Comparison of ENCODE assay signal across 15 cellular contexts in genomic region chr6:31332637-31333602, GRCh38. TPM values are rescaled to one million over a fixed set of nuclear protein-coding genes. Genes with fewer than 3 reads are reported as not detected.
DNase-seq lines count a peak whose midpoint lies in the region; ATAC-seq and TF ChIP-seq lines count a peak whose summit lies in the region.
"Had no signal": no experiment of that assay in that cellular context is flagged by ENCODE, and none has a peak within 500 bp of the region (broad histone marks: within the 10 kb centered on the region; RNA-seq: fewer than 3 reads in every experiment).

No MANE protein-coding gene starts in this region.

- intact Hi-C loops in left lung (cut with DNase I), result no loop called here

- H3K9me3 Mint-ChIP-seq in T-cell, result peaks cover 12 to 42% (median 17%) of the 10 kb centered on the region in 3 donors
- peaks cover 32 to 35% of the 10 kb centered on the region in 2 donors for H3K9me3 Mint-ChIP-seq in stimulated activated naive B cell treated with anti-CD40 and anti-IgM and Interleukin-4, amounts not matched to agents 10 μg/mL and 1 μg/mL and 100 μg/mL, for 72 hours

- H3K4me1 Mint-ChIP-seq in T-cell, result peaks cover 10 to 20% (median 16%) of the 10 kb centered on the region in 3 donors
- H3K4me1 Mint-ChIP-seq in stimulated activated naive B cell treated with anti-CD40 and anti-IgM and Interleukin-4, amounts not matched to agents 10 μg/mL and 1 μg/mL and 100 μg/mL, for 72 hours, result peaks cover 11 to 12% of the 10 kb centered on the region in 2 donors
- H3K4me1 Mint-ChIP-seq: endodermal cell had no signal

- H3K9me3 ChIP-seq in left lung, result peaks cover 0 to 31% of the 10 kb centered on the region in 2 donors
- 0 out of 2 replicates have a peak, but pooled peaks cover 5% of the 10 kb centered on the region for H3K9me3 ChIP-seq in MG63

- no peaks in the 10 kb centered on the region for H3K27me3 ChIP-seq in left lung
- no peaks in the 10 kb centered on the region for H3K27me3 ChIP-seq in MG63
- H3K27me3 ChIP-seq: foreskin keratinocyte had no signal

- H3K4me3 Mint-ChIP-seq in T-cell, result no peak overlapping the region
- H3K4me3 Mint-ChIP-seq in stimulated activated naive B cell treated with anti-CD40 and anti-IgM and Interleukin-4, amounts not matched to agents 10 μg/mL and 1 μg/mL and 100 μg/mL, for 72 hours, result peak overlapping the region in 1 of 2 donors; percentile 16
- H3K4me3 Mint-ChIP-seq: endodermal cell had no signal

- peaks cover 20% of the 10 kb centered on the region for H3K36me3 Mint-ChIP-seq in T-cell
- peaks cover 19 to 26% of the 10 kb centered on the region in 2 donors for H3K36me3 Mint-ChIP-seq in stimulated activated naive B cell treated with anti-CD40 and anti-IgM and Interleukin-4, amounts not matched to agents 10 μg/mL and 1 μg/mL and 100 μg/mL, for 72 hours

- H3K27ac Mint-ChIP-seq in T-cell, result peak overlapping the region; percentile 3 to 37
- peak overlapping the region; percentile 76 for H3K27ac Mint-ChIP-seq in stimulated activated naive B cell treated with anti-CD40 and anti-IgM and Interleukin-4, amounts not matched to agents 10 μg/mL and 1 μg/mL and 100 μg/mL, for 72 hours
- H3K27ac Mint-ChIP-seq: endodermal cell had no signal

- CTCF ChIA-PET in T-cell (lab: Charles Lee), result interaction anchor here in 1 of 2 donors (0.7 kb wide), 1 partner anchor 187 kb away, joined by 3 read pairs; no protein-coding TSS in a partner anchor

- POLR2A ChIA-PET in T-cell (lab: Charles Lee), result interaction anchor here in 1 of 2 donors (0.6 kb wide), 1 partner anchor 17 kb away, joined by 3 read pairs; no protein-coding TSS in a partner anchor

- H3K27ac ChIP-seq in left lung, result no peak overlapping the region
- H3K27ac ChIP-seq: foreskin keratinocyte, KMS-11, parathyroid adenoma had no signal

- ATAC-seq in T-cell (replicated peaks in 1 of 4) (peak; percentile 71 to 95 (median 94)), left lung (no peak)
- peak; percentile 93 to 96 for ATAC-seq in stimulated activated naive B cell treated with anti-CD40 and anti-IgM and Interleukin-4, amounts not matched to agents 10 μg/mL and 1 μg/mL and 100 μg/mL, for 72 hours (replicated peaks)
- ATAC-seq: foreskin keratinocyte had no signal

- H3K4me3 ChIP-seq in left lung (no peak overlapping the region), MG63 (no peak overlapping the region)

- no peaks in the 10 kb centered on the region for H3K36me3 ChIP-seq in left lung
- H3K36me3 ChIP-seq in MG63, result no peaks in the 10 kb centered on the region

- H3K4me1 ChIP-seq in left lung, result no peaks in the 10 kb centered on the region
- H3K4me1 ChIP-seq: foreskin keratinocyte, parathyroid adenoma had no signal

- H3K27me3 Mint-ChIP-seq in T-cell, result peaks cover 0 to 5% of the 10 kb centered on the region in 2 donors
- no peaks in the 10 kb centered on the region for H3K27me3 Mint-ChIP-seq in stimulated activated naive B cell treated with anti-CD40 and anti-IgM and Interleukin-4, amounts not matched to agents 10 μg/mL and 1 μg/mL and 100 μg/mL, for 72 hours

- TF ChIP-seq CTCF in left lung (IDR thresholded peaks at IDR 0.05), result no peak

- peak; percentile 33 for DNase-seq in activated naive CD4-positive, alpha-beta T cell treated with Interleukin-2 at 50 U/mL for 16 hours
- DNase-seq in activated naive CD4-positive, alpha-beta T cell (lab: John Stamatoyannopoulos, UW), result no peak
- DNase-seq in T-cell (peak in 14 of 34 experiments; percentile 20 to 56 (median 39)), Ammon's horn (ENCODE audit: low spot score) (no peak), left lung (no peak), MG63 (no peak)
- peak; percentile 45 for DNase-seq in activated naive CD4-positive, alpha-beta T cell treated with anti-CD3 and anti-CD28 coated beads, Interleukin-2, amount 50 U/mL, for 16 hours
- DNase-seq in stimulated activated naive B cell treated with anti-CD40 and anti-IgM and Interleukin-4, amounts not matched to agents 10 μg/mL and 1 μg/mL and 100 μg/mL, for 72 hours, result peak; percentile 15
- DNase-seq: endodermal cell; foreskin keratinocyte; NCI-H2081 treated with DMSO at 0.1 percent for 48 hours; Right ventricle myocardium superior; stimulated activated CD8-positive, alpha-beta memory T cell treated with anti-CD3 and anti-CD28 coated beads, Interleukin-4, amount 100 ng/mL, for 48 hours had no signal

RNA-seq across cellular contexts. Expression of gene HLA-B, which starts 24.1 kb away (rescaled TPM):
- total RNA-seq in T-cell, result 1,000 to 10,000 TPM; 6,093 to 7,629 (median 6,896) TPM
- 1,000 to 10,000 TPM; 2,303 to 2,503 TPM for total RNA-seq in left lung
- 35.3 and 69.1 TPM in 2 replicates for total RNA-seq in MG63 (2014; rRNA removed; shearing (Covaris generic); ENCODE audit: low replicate concordance)

Comparison
In these comparisons a context has a peak if more than half of its experiments do, and no peak if none do; other contexts are left out.
1. DNase-seq: peak in activated naive CD4-positive, alpha-beta T cell treated with Interleukin-2 at 50 U/mL for 16 hours (single experiment), activated naive CD4-positive, alpha-beta T cell treated with anti-CD3 and anti-CD28 coated beads, Interleukin-2, amount 50 U/mL, for 16 hours (single experiment) and stimulated activated naive B cell treated with anti-CD40 and anti-IgM and Interleukin-4, amounts not matched to agents 10 μg/mL and 1 μg/mL and 100 μg/mL, for 72 hours (single experiment); none in activated naive CD4-positive, alpha-beta T cell (0 of 4), Ammon's horn (single experiment), left lung (0 of 2) and MG63 (single experiment).
2. RNA of gene HLA-B, which starts 24.1 kb away (total RNA-seq): 6,093 to 7,629 TPM in T-cell and 2,303 to 2,503 TPM in left lung; 35.3 to 69.1 TPM in MG63; every median in the first group is over 10 times any median in the second.